In genomic region chr17:15261818-15262290, GRCh38 we compare ENCODE assay signal across 1 cellular context.
TF ChIP-seq lines count a peak whose summit lies in the region.

No MANE protein-coding gene starts in this region.

TF ChIP-seq in SK-N-SH, 30 proteins besides CTCF, POLR2A, EP300 and RAD21 (continued from another document):
- TF ChIP-seq SMC3 (IDR thresholded peaks at IDR 0.05; ENCODE audit: low read depth, low read length) (no peak), CHD2 (IDR thresholded peaks at IDR 0.05; ENCODE audit: low read length, partially characterized antibody) (no peak), SIN3A (IDR thresholded peaks at IDR 0.05; ENCODE audit: borderline replicate concordance, low read depth, low read length) (no peak), USF1 (IDR thresholded peaks at IDR 0.05; ENCODE audit: borderline replicate concordance, low read depth) (no peak), REST (IDR thresholded peaks at IDR 0.05; ENCODE audit: low read depth, low read length) (no peak), RCOR1 (IDR thresholded peaks at IDR 0.05; ENCODE audit: low read length) (no peak), TEAD4 (IDR thresholded peaks at IDR 0.05; ENCODE audit: borderline replicate concordance, insufficient read depth) (no peak), RFX5 (IDR thresholded peaks at IDR 0.05; ENCODE audit: low read length) (no peak), NRF1 (IDR thresholded peaks at IDR 0.05; ENCODE audit: low read depth, low read length) (no peak), MAX (IDR thresholded peaks at IDR 0.05; ENCODE audit: low read depth) (no peak), TAF1 (IDR thresholded peaks at IDR 0.05; ENCODE audit: borderline replicate concordance, low read depth, low read length) (no peak), IRF3 (IDR thresholded peaks at IDR 0.05; ENCODE audit: low read depth, low read length) (no peak)
